In the genomic region with DNA sequence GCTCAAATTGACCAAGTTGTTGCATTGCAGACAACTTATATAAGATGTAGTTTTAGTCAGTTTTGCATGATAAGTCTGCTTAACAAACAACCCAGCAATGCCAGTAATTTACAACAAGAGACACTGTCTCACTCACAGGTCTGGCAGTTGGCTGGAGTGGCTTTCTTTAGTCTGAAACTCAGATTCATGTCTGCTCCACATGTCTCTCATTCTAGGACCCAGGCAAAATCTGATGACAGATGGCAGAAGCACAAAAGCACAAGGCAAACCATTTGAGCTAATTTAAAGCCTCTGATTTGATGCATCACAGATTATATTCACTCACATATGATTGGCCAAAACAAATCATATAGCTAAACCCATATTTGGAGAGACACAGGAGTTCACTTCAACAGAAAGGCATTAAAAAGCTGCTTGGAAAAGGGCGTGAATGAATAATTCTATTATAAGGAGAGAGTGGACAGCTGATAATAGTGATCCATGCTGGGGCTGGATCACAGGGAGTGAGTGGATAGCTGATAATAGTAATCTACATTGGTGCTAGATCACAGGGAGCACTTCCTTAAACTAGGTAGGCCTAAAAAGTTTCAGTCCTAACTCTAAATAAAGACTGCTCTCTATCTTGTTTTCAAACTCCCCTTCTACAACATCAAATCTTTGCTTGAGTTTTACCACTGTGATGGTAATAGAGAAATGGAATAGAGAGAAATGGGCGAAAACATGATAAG, we compare ENCODE assay signal across 11 cellular contexts.
DNase-seq lines count a peak whose midpoint lies in the region; ATAC-seq, FAIRE-seq and TF ChIP-seq lines count a peak whose summit lies in the region.
"Had no signal": no experiment of that assay in that cellular context is flagged by ENCODE, and none has a peak within 500 bp of the region (broad histone marks: within the 10 kb centered on the region; RNA-seq: fewer than 3 reads in every experiment).

No MANE protein-coding gene starts in this region.

- ATAC-seq in GM19035 (IDR thresholded peaks at IDR 0.05; ENCODE audit: unreplicated experiment) = peak; percentile 48
- ATAC-seq in HG02623 (IDR thresholded peaks at IDR 0.05; ENCODE audit: unreplicated experiment) = peak; percentile 41
- ATAC-seq in HG03520 (IDR thresholded peaks at IDR 0.05; ENCODE audit: unreplicated experiment) = peak; percentile 47

- H3K4me3 Mint-ChIP-seq in nephron = no peak overlapping the region
- H3K4me3 Mint-ChIP-seq: activated naive CD8-positive, alpha-beta T cell treated with anti-CD3 and anti-CD28 coated beads for 36 hours had no signal

- no peak for TF ChIP-seq CTCF in nephron (IDR thresholded peaks at IDR 0.05; ENCODE audit: unreplicated experiment in 3 of 3)

- H3K27me3 Mint-ChIP-seq in nephron (ENCODE audit: low read depth) = no peaks in the 10 kb centered on the region
- H3K27me3 Mint-ChIP-seq: activated naive CD8-positive, alpha-beta T cell treated with anti-CD3 and anti-CD28 coated beads for 36 hours had no signal

- H3K27ac Mint-ChIP-seq in nephron = peak overlapping the region; percentile 21 to 65 (median 27)
- H3K27ac Mint-ChIP-seq: activated naive CD8-positive, alpha-beta T cell treated with anti-CD3 and anti-CD28 coated beads for 36 hours had no signal

- H3K4me1 Mint-ChIP-seq in nephron = peaks cover 26% of the 10 kb centered on the region
- H3K4me1 Mint-ChIP-seq: activated naive CD8-positive, alpha-beta T cell treated with anti-CD3 and anti-CD28 coated beads for 36 hours had no signal

- no peak for FAIRE-seq in RCC 7860 (lab: Jason Lieb, UNC)
- FAIRE-seq: G401.6 had no signal

- DNase-seq in AML-193 (lab: John Stamatoyannopoulos, UW) (no peak), T1000 (lab: John Stamatoyannopoulos, UW) (no peak), RCC 7860 (ENCODE audit: low spot score) (no peak)
- no peak for DNase-seq in activated T-cell treated with anti-CD3 and anti-CD28 coated beads, Interleukin-2, amount 50 U/mL, for 48 hours
- DNase-seq: activated naive CD8-positive, alpha-beta T cell treated with anti-CD3 and anti-CD28 coated beads for 36 hours; stomach had no signal

- no peaks in the 10 kb centered on the region for H3K9me3 Mint-ChIP-seq in nephron

- no peaks in the 10 kb centered on the region for H3K36me3 Mint-ChIP-seq in nephron (ENCODE audit: low read depth)
- H3K36me3 Mint-ChIP-seq: activated naive CD8-positive, alpha-beta T cell treated with anti-CD3 and anti-CD28 coated beads for 36 hours had no signal
